Comparison of ENCODE assay signal across 35 cellular contexts in genomic region chr7:19533266-19533665, GRCh38.
"Had no signal": no experiment of that assay in that cellular context is flagged by ENCODE, and none has a peak within 500 bp of the region (broad histone marks: within the 10 kb centered on the region; RNA-seq: fewer than 3 reads in every experiment).

No MANE protein-coding gene starts in this region.

- H3K9me3 ChIP-seq: MG63 had no signal

- DNase-seq: MG63, MM.1S, MV-4-11, NCI-H1048, NCI-H1092, NCI-H1092 treated with DMSO at 0.1 percent for 48 hours, NCI-H1105, NCI-H1105 treated with DMSO at 0.1 percent for 48 hours, NCI-H1417, NCI-H1417 treated with DMSO at 0.1 percent for 48 hours, NCI-H1436, NCI-H1436 treated with DMSO at 0.1 percent for 48 hours, NCI-H146, NCI-H1694, NCI-H1694 treated with DMSO at 0.1 percent for 48 hours, NCI-H187, NCI-H187 treated with DMSO at 0.1 percent for 48 hours, NCI-H1930, NCI-H2029, NCI-H2029 treated with DMSO at 0.1 percent for 48 hours, NCI-H2081, NCI-H2081 treated with DMSO at 0.1 percent for 48 hours, NCI-H2107, NCI-H2171, NCI-H2171 treated with DMSO at 0.1 percent for 48 hours, NCI-H2227 treated with DMSO at 0.1 percent for 48 hours, NCI-H226, NCI-H345, NCI-H446, NCI-H446 treated with DMSO at 0.1 percent for 48 hours, NCI-H510A, NCI-H510A treated with DMSO at 0.1 percent for 48 hours, NCI-H524, NCI-H524 treated with DMSO at 0.1 percent for 48 hours, NCI-H526 had no signal

- H3K27me3 ChIP-seq: MG63 had no signal

- H3K36me3 ChIP-seq: MG63 had no signal

- H3K4me3 ChIP-seq: MG63 had no signal
